Comparison of ENCODE assay signal across 16 cellular contexts in genomic region chr22:40218152-40218551, GRCh38. TPM values are rescaled to one million over a fixed set of nuclear protein-coding genes. Genes with fewer than 3 reads are reported as not detected.
DNase-seq lines count a peak whose midpoint lies in the region; ATAC-seq and TF ChIP-seq lines count a peak whose summit lies in the region.
"Had no signal": no experiment of that assay in that cellular context is flagged by ENCODE, and none has a peak within 500 bp of the region (broad histone marks: within the 10 kb centered on the region; RNA-seq: fewer than 3 reads in every experiment).

No MANE protein-coding gene starts in this region.

- no TSS peak for BruUV-seq in IMR-90 (replicated peaks; lab: Mats Ljungman, UMichigan)

- intact Hi-C loops in activated CD4-positive, alpha-beta T cell treated with anti-CD3 and anti-CD28 coated beads for 36 hours (cut with DNase I, micrococcal nuclease): loop anchor here in 1 of 2 experiments (5.0 kb wide), 2 partner anchors 41 to 129 kb away; partner anchors contain the start of genes ADSL and TNRC6B
- intact Hi-C loops in IMR-90 (cut with micrococcal nuclease) (no loop called here), psoas muscle (cut with DNase I) (no loop called here), testis (cut with DNase I; ENCODE audit: low total_unique reads) (no loop called here)

- H3K27me3 ChIP-seq in IMR-90 (ENCODE audit: control insufficient read depth, insufficient read depth, low read length) (no peaks in the 10 kb centered on the region), psoas muscle (ENCODE audit: insufficient read depth in 3 of 3, low read length in 2 of 3) (no peaks in the 10 kb centered on the region), testis (no peaks in the 10 kb centered on the region)

- peaks cover 8% of the 10 kb centered on the region for H3K36me3 Mint-ChIP-seq in activated CD4-positive, alpha-beta T cell treated with anti-CD3 and anti-CD28 coated beads for 36 hours (ENCODE audit: low read depth)

- no peak overlapping the region for H2BK15ac ChIP-seq in IMR-90 (ENCODE audit: low read depth, low read length)

- no peaks in the 10 kb centered on the region for H3K27me3 Mint-ChIP-seq in activated CD4-positive, alpha-beta T cell treated with anti-CD3 and anti-CD28 coated beads for 36 hours

- no peaks in the 10 kb centered on the region for H3K9me3 Mint-ChIP-seq in activated CD4-positive, alpha-beta T cell treated with anti-CD3 and anti-CD28 coated beads for 36 hours (ENCODE audit: low read depth)

- H3K4me1 Mint-ChIP-seq in activated CD4-positive, alpha-beta T cell treated with anti-CD3 and anti-CD28 coated beads for 36 hours: peaks cover 80% of the 10 kb centered on the region

- CTCF ChIA-PET in activated CD4-positive, alpha-beta T cell treated with anti-CD3 and anti-CD28 coated beads for 36 hours (lab: Charles Lee): interaction anchor here (0.6 to 1.0 kb wide), 3 partner anchors 27 to 37 kb away, joined by 3 read pairs; no protein-coding TSS in a partner anchor
- CTCF ChIA-PET in IMR-90 (lab: Yijun Ruan, JAX): no interaction called here

- in situ Hi-C loops in IMR-90 (cut with MboI; ENCODE audit: low sequenced_read_pairs): no loop called here

- H3K36me3 ChIP-seq in IMR-90 (ENCODE audit: control insufficient read depth, insufficient read depth, low read length) (no peaks in the 10 kb centered on the region), psoas muscle (ENCODE audit: insufficient read depth in 1 of 2, low read depth in 1 of 2) (no peaks in the 10 kb centered on the region), testis (ENCODE audit: low read depth, missing control alignments) (no peaks in the 10 kb centered on the region)

- dilution Hi-C loops in IMR-90 (cut with HindIII; ENCODE audit: low sequenced_read_pairs, unreplicated experiment): no loop called here

- no peak overlapping the region for H2BK5ac ChIP-seq in IMR-90 (ENCODE audit: low read depth, low read length, poor library complexity, severe bottlenecking)

- H3K14ac ChIP-seq in IMR-90 (replicated peaks; ENCODE audit: low read depth, low read length): 0 out of 2 replicates have a peak overlapping the region, but pooled peaks have one; percentile 28

- peaks cover 53 to 87% of the 10 kb centered on the region in 2 experiments for H3K79me1 ChIP-seq in IMR-90 (ENCODE audit: low read depth in 1 of 2, low read length in 2 of 2)

- no peak overlapping the region for H2AK5ac ChIP-seq in IMR-90 (ENCODE audit: low read depth, low read length)

- peaks cover 12% of the 10 kb centered on the region for H3K4me1 ChIP-seq in IMR-90 (ENCODE audit: control insufficient read depth, insufficient read depth, low read length)
- H3K4me1 ChIP-seq in psoas muscle: peaks cover 59% of the 10 kb centered on the region
- H3K4me1 ChIP-seq in testis: peaks cover 19% of the 10 kb centered on the region

- no peak overlapping the region for H2BK20ac ChIP-seq in IMR-90 (ENCODE audit: low read depth, low read length)

- TF ChIP-seq CTCF in IMR-90 (conservative IDR thresholded peaks at IDR 0.05; ENCODE audit: low read depth, low read length) (no peak), coronary artery (IDR thresholded peaks at IDR 0.05) (no peak), psoas muscle (IDR thresholded peaks at IDR 0.05) (no peak), testis (IDR thresholded peaks at IDR 0.05) (no peak), GM20000 (IDR thresholded peaks at IDR 0.05; ENCODE audit: extremely low read depth, missing control alignments) (no peak)

- H2AK9ac ChIP-seq in IMR-90 (replicated peaks; ENCODE audit: low read depth, low read length, poor library complexity): no peak overlapping the region

- no peak for DNase-seq in activated CD4-positive, alpha-beta T cell treated with anti-CD3 and anti-CD28 coated beads for 36 hours
- DNase-seq in activated CD4-positive, alpha-beta T cell treated with anti-CD3 and anti-CD28 coated beads, Interleukin-2, amount 50 U/mL, for 1 hour: no peak
- DNase-seq in IMR-90: no peak
- DNase-seq in coronary artery (ENCODE audit: low spot score): peak; percentile 36
- no peak for DNase-seq in psoas muscle
- no peak for DNase-seq in testis
- no peak for DNase-seq in NCI-H128 (lab: John Stamatoyannopoulos, UW; ENCODE audit: unreplicated experiment)
- DNase-seq in GM20000 (ENCODE audit: low spot score): no peak
- DNase-seq: caudate nucleus, left colon, mucosa of descending colon, NCI-H2081 treated with DMSO at 0.1 percent for 48 hours, NCI-H526 treated with DMSO at 0.1 percent for 48 hours, PC-9 had no signal

- WGBS in IMR-90 (ENCODE audit: extremely low coverage in 2 of 2, insufficient read length in 1 of 2), 2 experiments: no CpG with 5 or more reads among the region's 4 CpGs
- 66 to 89% (median 79%) methylated on average over 4 of the region's 4 CpGs for WGBS in psoas muscle, 3 donors
- WGBS in testis, 2 donors: 89 to 93% methylated on average over 4 of the region's 4 CpGs

- H3K4me3 ChIP-seq in IMR-90 (ENCODE audit: insufficient read depth, low read depth, low read length) (no peak overlapping the region), coronary artery (no peak overlapping the region), psoas muscle (no peak overlapping the region), testis (no peak overlapping the region)
- H3K4me3 ChIP-seq: mucosa of descending colon, PC-9, SK-N-MC had no signal

- TF ChIP-seq RAD21 in IMR-90 (IDR thresholded peaks at IDR 0.05; ENCODE audit: low read length): no peak

- H3K4me3 Mint-ChIP-seq in activated CD4-positive, alpha-beta T cell treated with anti-CD3 and anti-CD28 coated beads for 36 hours: no peak overlapping the region

- H3K4ac ChIP-seq in IMR-90 (ENCODE audit: low read depth, low read length): no peak overlapping the region

- H4K91ac ChIP-seq in IMR-90 (ENCODE audit: insufficient read depth, low read depth, low read length): no peak overlapping the region

- peaks cover 28% of the 10 kb centered on the region for H3K9me1 ChIP-seq in IMR-90 (ENCODE audit: insufficient read depth, low read length)

- TF ChIP-seq POLR2A in IMR-90 (IDR thresholded peaks at IDR 0.05; ENCODE audit: low read depth, low read length): no peak
- TF ChIP-seq POLR2A in testis (IDR thresholded peaks at IDR 0.05): no peak

- no peak overlapping the region for H4K8ac ChIP-seq in IMR-90 (ENCODE audit: low read depth in 2 of 2, low read length in 2 of 2)

- no peak overlapping the region for H3K56ac ChIP-seq in IMR-90 (ENCODE audit: extremely low read depth, insufficient read depth, low read length)

- no peaks in the 10 kb centered on the region for H3K9me3 ChIP-seq in IMR-90 (ENCODE audit: control insufficient read depth, insufficient read depth, low read length)
- no peaks in the 10 kb centered on the region for H3K9me3 ChIP-seq in psoas muscle
- no peaks in the 10 kb centered on the region for H3K9me3 ChIP-seq in testis
- H3K9me3 ChIP-seq: mucosa of descending colon had no signal

- H2BK120ac ChIP-seq in IMR-90 (ENCODE audit: low read depth, low read length): no peak overlapping the region

- no peak overlapping the region for H3K4me2 ChIP-seq in IMR-90 (ENCODE audit: low read depth, low read length)
- H3K4me2 ChIP-seq: PC-9 had no signal

- no peak overlapping the region for H4K5ac ChIP-seq in IMR-90 (ENCODE audit: low read depth, low read length)

- ATAC-seq in activated CD4-positive, alpha-beta T cell treated with anti-CD3 and anti-CD28 coated beads for 36 hours: no peak
- ATAC-seq in IMR-90 (ENCODE audit: low read depth) (no peak), psoas muscle (no peak)
- ATAC-seq: left colon, mucosa of descending colon had no signal

- H3K9ac ChIP-seq in IMR-90 (ENCODE audit: low read depth, low read length): no peak overlapping the region

- POLR2A ChIA-PET in activated CD4-positive, alpha-beta T cell treated with anti-CD3 and anti-CD28 coated beads for 36 hours (lab: Charles Lee): no interaction called here
- POLR2A ChIA-PET in IMR-90 (lab: Charles Lee; ENCODE audit: unreplicated experiment): no interaction called here

- H3K27ac ChIP-seq in IMR-90 (ENCODE audit: insufficient read depth, low read length) (no peak overlapping the region), coronary artery (no peak overlapping the region), psoas muscle (peak overlapping the region; percentile 65), testis (no peak overlapping the region)
- H3K27ac ChIP-seq: PC-9, VCaP had no signal

- peaks cover 61% of the 10 kb centered on the region for H4K20me1 ChIP-seq in IMR-90 (ENCODE audit: insufficient read depth, low read length)

- H3K18ac ChIP-seq in IMR-90 (ENCODE audit: low read depth, low read length): no peak overlapping the region

- no peak overlapping the region for H3K23ac ChIP-seq in IMR-90 (ENCODE audit: low read depth, low read length)

- peak overlapping the region; percentile 53 for H3K27ac Mint-ChIP-seq in activated CD4-positive, alpha-beta T cell treated with anti-CD3 and anti-CD28 coated beads for 36 hours

- no peak overlapping the region for H2AFZ ChIP-seq in IMR-90 (replicated peaks; ENCODE audit: low read length, poor library complexity)
- H2AFZ ChIP-seq: PC-9 had no signal

TF ChIP-seq in IMR-90, 13 proteins besides CTCF, POLR2A, EP300 and RAD21:
- TF ChIP-seq, protein P1, sequence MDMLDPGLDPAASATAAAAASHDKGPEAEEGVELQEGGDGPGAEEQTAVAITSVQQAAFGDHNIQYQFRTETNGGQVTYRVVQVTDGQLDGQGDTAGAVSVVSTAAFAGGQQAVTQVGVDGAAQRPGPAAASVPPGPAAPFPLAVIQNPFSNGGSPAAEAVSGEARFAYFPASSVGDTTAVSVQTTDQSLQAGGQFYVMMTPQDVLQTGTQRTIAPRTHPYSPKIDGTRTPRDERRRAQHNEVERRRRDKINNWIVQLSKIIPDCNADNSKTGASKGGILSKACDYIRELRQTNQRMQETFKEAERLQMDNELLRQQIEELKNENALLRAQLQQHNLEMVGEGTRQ (IDR thresholded peaks at IDR 0.05; ENCODE audit: low read depth, low read length): no peak
- TF ChIP-seq BHLHE40 (IDR thresholded peaks at IDR 0.05; ENCODE audit: low read depth, low read length) (no peak), RFX5 (IDR thresholded peaks at IDR 0.05; ENCODE audit: low read depth, low read length) (no peak), SMC3 (IDR thresholded peaks at IDR 0.05; ENCODE audit: low read depth, low read length) (no peak), NFE2L2 (IDR thresholded peaks at IDR 0.05; ENCODE audit: low read depth, low read length) (no peak)

RNA-seq across cellular contexts. Expression of gene TNRC6B, which starts 40.4 kb away (rescaled TPM):
- total RNA-seq in activated CD4-positive, alpha-beta T cell treated with anti-CD3 and anti-CD28 coated beads for 36 hours: 10 to 100 TPM; 37.3 to 40.3 TPM
- total RNA-seq in IMR-90 (2012; rRNA removed) (14.7 and 17.0 TPM in 2 replicates), psoas muscle (10 to 100 TPM; 27.9 to 49.4 (median 32.6) TPM), testis (100 to 1,000 TPM in 1 of 2 donors, 10 to 100 TPM in 1; 79.7 to 122 TPM)
- polyA plus RNA-seq in IMR-90 (2012; rRNA removed) (3.9 and 4.8 TPM in 2 replicates), psoas muscle (10 to 100 TPM in 1 of 3 donors, 1 to 10 TPM in 2; 2.2 to 17.4 (median 2.5) TPM), testis (ENCODE audit: insufficient read depth, low read depth, low replicate concordance) (49.2 TPM)
- polyA plus RNA-seq in IMR-90 (2012; cell fraction: cytosol; rRNA removed): 0.79 and 2.9 TPM in 2 replicates
- 3.7 and 4.7 TPM in 2 replicates for polyA plus RNA-seq in IMR-90 (2012; cell fraction: nucleus; rRNA removed; ENCODE audit: low replicate concordance)
